17 cellular contexts compared by ENCODE assay signal in genomic region chr10:50544857-50545429, GRCh38.
DNase-seq lines count a peak whose midpoint lies in the region; ATAC-seq and TF ChIP-seq lines count a peak whose summit lies in the region.
"Had no signal": no experiment of that assay in that cellular context is flagged by ENCODE, and none has a peak within 500 bp of the region (broad histone marks: within the 10 kb centered on the region; RNA-seq: fewer than 3 reads in every experiment).

No MANE protein-coding gene starts in this region.

- ATAC-seq in CD8-positive, alpha-beta T cell = peak; percentile 54
- no peak for ATAC-seq in activated CD8-positive, alpha-beta T cell treated with anti-CD3 and anti-CD28 coated beads, Interleukin-2, amount 10 ng/mL, durations not matched to agents 7 days and 5 days
- ATAC-seq in HG03457 (IDR thresholded peaks at IDR 0.05; ENCODE audit: unreplicated experiment) = no peak

- peak overlapping the region in 2 of 11 experiments; percentile 6 to 11; a peak in 1 of 22 replicates for H3K27ac ChIP-seq in BLaER1 treated with 17β-estradiol and CSF1 and Interleukin-3, amounts not matched to agents 10 nM and 100 nM
- no peak overlapping the region for H3K27ac ChIP-seq in CD8-positive, alpha-beta T cell (ENCODE audit: low read depth, low read length)
- no peak overlapping the region for H3K27ac ChIP-seq in iPS-20b (ENCODE audit: low read length)

- peaks cover 17 to 29% (median 25%) of the 10 kb centered on the region in 11 experiments for H3K9me3 ChIP-seq in BLaER1 treated with 17β-estradiol and CSF1 and Interleukin-3, amounts not matched to agents 10 nM and 100 nM (replicated peaks in 1 of 11)
- H3K9me3 ChIP-seq in CD8-positive, alpha-beta T cell (ENCODE audit: low read length) = no peaks in the 10 kb centered on the region
- peaks cover 3% of the 10 kb centered on the region; the same call in 1 of the 2 replicates for H3K9me3 ChIP-seq in iPS-20b (ENCODE audit: insufficient read depth, low read depth, low read length)

- H3K36me3 ChIP-seq in BLaER1 treated with 17β-estradiol and CSF1 and Interleukin-3, amounts not matched to agents 10 nM and 100 nM = 0 out of 22 replicates have a peak, but pooled peaks cover 0 to 8% (median 0%) of the 10 kb centered on the region in 11 experiments
- no peaks in the 10 kb centered on the region for H3K36me3 ChIP-seq in CD8-positive, alpha-beta T cell (ENCODE audit: insufficient read depth, low read length)
- H3K36me3 ChIP-seq in iPS-20b (ENCODE audit: insufficient read depth, low read depth, low read length) = no peaks in the 10 kb centered on the region

- no peaks in the 10 kb centered on the region for H3K27me3 Mint-ChIP-seq in CD8-positive, alpha-beta T cell (ENCODE audit: low read depth)
- H3K27me3 Mint-ChIP-seq in activated CD8-positive, alpha-beta T cell treated with anti-CD3 and anti-CD28 coated beads, Interleukin-2, amount 10 ng/mL, durations not matched to agents 7 days and 5 days (ENCODE audit: low read depth) = no peaks in the 10 kb centered on the region
- H3K27me3 Mint-ChIP-seq: activated B cell treated with CpG ODN at 0.5 μM for 24 hours had no signal

- CTCF ChIA-PET in CD8-positive, alpha-beta T cell (lab: Charles Lee) = interaction anchor here (0.6 to 0.7 kb wide), 2 partner anchors 260 to 478 kb away, joined by 3 read pairs; no protein-coding TSS in a partner anchor
- CTCF ChIA-PET in activated CD8-positive, alpha-beta T cell treated with anti-CD3 and anti-CD28 coated beads, Interleukin-2, amount 10 ng/mL, durations not matched to agents 7 days and 5 days (lab: Charles Lee) = interaction anchor here (0.8 to 2.1 kb wide), 7 partner anchors 8 to 108 kb away, joined by 3 to 9 read pairs (median 4); no protein-coding TSS in a partner anchor

- peak overlapping the region; percentile 10 for H3K27ac Mint-ChIP-seq in CD8-positive, alpha-beta T cell
- peak overlapping the region; percentile 68 for H3K27ac Mint-ChIP-seq in activated CD8-positive, alpha-beta T cell treated with anti-CD3 and anti-CD28 coated beads, Interleukin-2, amount 10 ng/mL, durations not matched to agents 7 days and 5 days
- H3K27ac Mint-ChIP-seq: activated B cell treated with CpG ODN at 0.5 μM for 24 hours had no signal

- peaks cover 0 to 4% (median 0%) of the 10 kb centered on the region in 11 experiments; a peak in 2 of 22 replicates for H4K20me1 ChIP-seq in BLaER1 treated with 17β-estradiol and CSF1 and Interleukin-3, amounts not matched to agents 10 nM and 100 nM

- intact Hi-C loops in CD8-positive, alpha-beta T cell (cut with DNase I, micrococcal nuclease) = no loop called here

- POLR2A ChIA-PET in CD8-positive, alpha-beta T cell (lab: Charles Lee) = interaction anchor here (1.1 to 1.6 kb wide), 2 partner anchors 11 to 80 kb away, joined by 4 to 6 read pairs; no protein-coding TSS in a partner anchor
- POLR2A ChIA-PET in activated CD8-positive, alpha-beta T cell treated with anti-CD3 and anti-CD28 coated beads, Interleukin-2, amount 10 ng/mL, durations not matched to agents 7 days and 5 days (lab: Charles Lee) = interaction anchor here (1.0 to 1.7 kb wide), 3 partner anchors 32 to 127 kb away, joined by 4 to 6 read pairs (median 5); no protein-coding TSS in a partner anchor

- H3K4me3 ChIP-seq in BLaER1 treated with 17β-estradiol and CSF1 and Interleukin-3, amounts not matched to agents 10 nM and 100 nM = no peak overlapping the region
- no peak overlapping the region for H3K4me3 ChIP-seq in CD8-positive, alpha-beta T cell (ENCODE audit: low read depth, low read length)
- no peak overlapping the region for H3K4me3 ChIP-seq in iPS-20b (ENCODE audit: low read length)

- no peak for DNase-seq in CD8-positive, alpha-beta T cell
- no peak for DNase-seq in activated CD8-positive, alpha-beta T cell treated with anti-CD3 and anti-CD28 coated beads, Interleukin-2, amount 10 ng/mL, durations not matched to agents 7 days and 5 days
- DNase-seq in epidermal melanocyte (ENCODE audit: insufficient read length, low spot score) = no peak
- no peak for DNase-seq in GM03348 (ENCODE audit: low spot score)
- DNase-seq: activated B cell treated with CpG ODN at 0.5 μM for 24 hours; activated gamma-delta T cell; Calu3; effector memory CD4-positive, alpha-beta T cell; EL; NCI-H1436 treated with DMSO at 0.1 percent for 48 hours; NCI-H2171 treated with DMSO at 0.1 percent for 48 hours; NCI-H748 treated with DMSO at 0.1 percent for 48 hours; nucleus accumbens; PC-3 had no signal

- H3K4me1 Mint-ChIP-seq in CD8-positive, alpha-beta T cell (ENCODE audit: low read depth) = peaks cover 73% of the 10 kb centered on the region
- peaks cover 57% of the 10 kb centered on the region for H3K4me1 Mint-ChIP-seq in activated CD8-positive, alpha-beta T cell treated with anti-CD3 and anti-CD28 coated beads, Interleukin-2, amount 10 ng/mL, durations not matched to agents 7 days and 5 days (ENCODE audit: low read depth)

- no peaks in the 10 kb centered on the region for H3K36me3 Mint-ChIP-seq in CD8-positive, alpha-beta T cell
- peaks cover 15% of the 10 kb centered on the region for H3K36me3 Mint-ChIP-seq in activated CD8-positive, alpha-beta T cell treated with anti-CD3 and anti-CD28 coated beads, Interleukin-2, amount 10 ng/mL, durations not matched to agents 7 days and 5 days (ENCODE audit: low read depth)

- H3K4me1 ChIP-seq in BLaER1 treated with 17β-estradiol and CSF1 and Interleukin-3, amounts not matched to agents 10 nM and 100 nM = peaks cover 6 to 25% (median 17%) of the 10 kb centered on the region in 10 experiments; a peak in 19 of 20 replicates
- H3K4me1 ChIP-seq in CD8-positive, alpha-beta T cell (ENCODE audit: insufficient read depth, low read length) = peaks cover 16% of the 10 kb centered on the region
- peaks cover 11% of the 10 kb centered on the region for H3K4me1 ChIP-seq in iPS-20b (ENCODE audit: insufficient read depth, low read length)

- H3K9ac ChIP-seq in BLaER1 treated with 17β-estradiol and CSF1 and Interleukin-3, amounts not matched to agents 10 nM and 100 nM = no peak overlapping the region
- peak overlapping the region; percentile 16; the same call in 1 of the 2 replicates for H3K9ac ChIP-seq in iPS-20b (ENCODE audit: low read depth, low read length)

- H3K27me3 ChIP-seq in BLaER1 treated with 17β-estradiol and CSF1 and Interleukin-3, amounts not matched to agents 10 nM and 100 nM = no peaks in the 10 kb centered on the region
- H3K27me3 ChIP-seq in CD8-positive, alpha-beta T cell (ENCODE audit: insufficient read depth, low read length) = no peaks in the 10 kb centered on the region
- H3K27me3 ChIP-seq in iPS-20b (ENCODE audit: insufficient read depth, low read length) = no peaks in the 10 kb centered on the region

- no peak for TF ChIP-seq CTCF in CD8-positive, alpha-beta T cell (IDR thresholded peaks at IDR 0.05)

- H3K4me3 Mint-ChIP-seq in CD8-positive, alpha-beta T cell = no peak overlapping the region
- no peak overlapping the region for H3K4me3 Mint-ChIP-seq in activated CD8-positive, alpha-beta T cell treated with anti-CD3 and anti-CD28 coated beads, Interleukin-2, amount 10 ng/mL, durations not matched to agents 7 days and 5 days
- H3K4me3 Mint-ChIP-seq: activated B cell treated with CpG ODN at 0.5 μM for 24 hours had no signal

- no peaks in the 10 kb centered on the region for H3K9me3 Mint-ChIP-seq in CD8-positive, alpha-beta T cell
- peaks cover 6% of the 10 kb centered on the region for H3K9me3 Mint-ChIP-seq in activated CD8-positive, alpha-beta T cell treated with anti-CD3 and anti-CD28 coated beads, Interleukin-2, amount 10 ng/mL, durations not matched to agents 7 days and 5 days (ENCODE audit: insufficient read depth)

- H3K4me2 ChIP-seq in BLaER1 treated with 17β-estradiol and CSF1 and Interleukin-3, amounts not matched to agents 10 nM and 100 nM = peak overlapping the region in 6 of 11 experiments; percentile 4 to 33 (median 20); a peak in 4 of 22 replicates
